ENCODE assay signal across 8 cellular contexts in the genomic region with DNA sequence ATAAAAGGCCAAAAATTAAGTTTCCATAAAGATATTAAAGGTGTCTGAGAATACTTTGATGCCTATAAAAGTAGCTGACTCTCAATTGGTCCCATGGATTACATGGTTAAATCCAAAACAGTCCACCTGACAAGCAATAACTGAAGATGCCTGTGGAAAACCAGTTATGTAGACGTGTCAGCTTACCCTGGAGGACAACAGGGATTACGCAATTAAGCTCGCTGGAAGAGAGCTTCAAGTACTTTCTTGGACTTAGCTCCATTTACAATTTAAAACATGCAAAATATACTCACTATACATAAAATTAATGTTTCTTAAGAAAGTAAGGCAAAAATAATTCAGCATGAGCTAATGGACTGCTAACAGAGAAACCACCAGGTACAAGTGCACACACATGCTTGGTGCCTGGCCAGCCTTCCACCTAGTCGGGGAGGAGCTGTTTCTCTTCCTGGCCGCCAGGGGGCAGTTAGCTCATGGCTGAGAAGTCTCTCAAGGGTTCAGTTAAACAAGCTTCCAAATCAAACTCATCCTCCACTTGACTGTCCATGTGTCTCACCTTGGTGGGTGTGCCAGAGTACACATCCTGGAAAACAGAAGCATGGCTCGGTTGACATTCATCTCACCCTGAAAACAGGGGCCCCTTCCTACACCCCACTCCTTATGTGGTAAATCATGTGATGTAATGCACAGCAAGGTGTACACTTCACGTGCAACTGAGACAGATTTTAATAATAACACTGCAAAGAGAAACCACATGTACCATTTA. TPM values are rescaled to one million over a fixed set of nuclear protein-coding genes. Genes with fewer than 3 reads are reported as not detected.
DNase-seq lines count a peak whose midpoint lies in the region; ATAC-seq, FAIRE-seq and TF ChIP-seq lines count a peak whose summit lies in the region.

No MANE protein-coding gene starts in this region.

- H3K9me3 ChIP-seq in adrenal gland (replicated peaks in 1 of 3) (no peaks in the 10 kb centered on the region), right cardiac atrium (ENCODE audit: control insufficient read depth, low read length) (no peaks in the 10 kb centered on the region), small intestine (ENCODE audit: control insufficient read depth, low read depth) (no peaks in the 10 kb centered on the region)

- no peak overlapping the region for H3K27ac ChIP-seq in adrenal gland
- peak overlapping the region; percentile 23 for H3K27ac ChIP-seq in right cardiac atrium (ENCODE audit: low read length)
- no peak overlapping the region for H3K27ac ChIP-seq in small intestine (ENCODE audit: low read depth in 1 of 2, low read length in 1 of 2)

- TF ChIP-seq CTCF in adrenal gland (IDR thresholded peaks at IDR 0.05): peak; percentile 83 to 93 (median 86)

- H3K4me1 ChIP-seq in adrenal gland (replicated peaks in 1 of 2) (no peaks in the 10 kb centered on the region), right cardiac atrium (ENCODE audit: control insufficient read depth, insufficient read depth, low read length) (no peaks in the 10 kb centered on the region), small intestine (ENCODE audit: control insufficient read depth in 2 of 2, insufficient read depth in 1 of 2, low read depth in 1 of 2, low read length in 1 of 2) (no peaks in the 10 kb centered on the region)

- H3K4me3 ChIP-seq in adrenal gland: no peak overlapping the region
- H3K4me3 ChIP-seq in right cardiac atrium (ENCODE audit: low read length): no peak overlapping the region
- H3K4me3 ChIP-seq in small intestine (ENCODE audit: low read depth in 1 of 2, low read length in 2 of 2): no peak overlapping the region

- WGBS in adrenal gland, 4 donors: 38 to 43% (median 42%) methylated on average over 7 of the region's 7 CpGs
- 43% methylated on average over 7 of the region's 7 CpGs for WGBS in right cardiac atrium
- WGBS in small intestine, 3 donors: 42 to 45% (median 43%) methylated on average over 7 of the region's 7 CpGs

- FAIRE-seq in H54 (lab: Jason Lieb, UNC): no peak
- no peak for FAIRE-seq in small intestine (lab: Jason Lieb, UNC)

- intact Hi-C loops in adrenal gland (cut with DNase I): loop anchor here (5.0 kb wide), 1 partner anchor 34 kb away; no protein-coding TSS in a partner anchor
- intact Hi-C loops in right cardiac atrium (cut with DNase I): loop anchor here in 3 of 4 donors (5.0 kb wide), 1 partner anchor 34 kb away; no protein-coding TSS in a partner anchor

- ATAC-seq in right cardiac atrium (peak; percentile 72 to 80), GM21526 (IDR thresholded peaks at IDR 0.05; ENCODE audit: low FRiP score, unreplicated experiment) (no peak)

- TF ChIP-seq POLR2A in H54 (IDR thresholded peaks at IDR 0.05; ENCODE audit: low read depth, low read length) (no peak), adrenal gland (IDR thresholded peaks at IDR 0.05) (no peak)

- H3K27me3 ChIP-seq in adrenal gland (no peaks in the 10 kb centered on the region), right cardiac atrium (ENCODE audit: control insufficient read depth, insufficient read depth) (no peaks in the 10 kb centered on the region), small intestine (ENCODE audit: control insufficient read depth in 2 of 2, insufficient read depth in 2 of 2, low read length in 2 of 2) (no peaks in the 10 kb centered on the region)

- peaks cover 0 to 72% of the 10 kb centered on the region in 2 donors for H3K36me3 ChIP-seq in adrenal gland (replicated peaks in 1 of 2)
- H3K36me3 ChIP-seq in small intestine (ENCODE audit: control insufficient read depth in 2 of 2, insufficient read depth in 2 of 2, low read length in 2 of 2): peaks cover 7 to 20% of the 10 kb centered on the region in 2 donors

- peak; percentile 81 for DNase-seq in D341Med (ENCODE audit: low spot score)
- DNase-seq in H54 (ENCODE audit: insufficient read length, low spot score): peak; percentile 36
- peak; percentile 15 for DNase-seq in NCI-H1417 treated with DMSO at 0.1 percent for 48 hours (lab: John Stamatoyannopoulos, UW)
- DNase-seq in T-helper 1 cell: peak; percentile 57 to 76 (median 69)
- peak; percentile 69 to 86 (median 76) for DNase-seq in adrenal gland
- DNase-seq in right cardiac atrium: peak; percentile 64 to 84 (median 81)
- peak; percentile 80 for DNase-seq in small intestine

RNA-seq across cellular contexts. Expression of gene FAM53A, which starts 9.2 kb away (rescaled TPM):
- total RNA-seq in adrenal gland: 1 to 10 TPM in 5 of 8 donors, under 1 TPM in 3; 0.56 to 6.2 (median 1.4) TPM
- polyA plus RNA-seq in adrenal gland: 1 to 10 TPM in 2 of 3 donors, under 1 TPM in 1; 0.44 to 2.2 (median 2.2) TPM
- total RNA-seq in right cardiac atrium: 1 to 10 TPM; 1.1 to 1.6 (median 1.1) TPM
- polyA plus RNA-seq in right cardiac atrium: 1.4 TPM
- 1 to 10 TPM in 1 of 3 donors, under 1 TPM in 1, not detected in 1; 0.27 to 1.1 TPM for polyA plus RNA-seq in small intestine

RNA-seq across cellular contexts. Expression of gene SLBP, which starts 18.8 kb away (rescaled TPM):
- total RNA-seq in adrenal gland (10 to 100 TPM; 29.2 to 53.2 (median 38.1) TPM), right cardiac atrium (10 to 100 TPM; 13.4 to 16.1 (median 14.8) TPM)
- polyA plus RNA-seq in adrenal gland (10 to 100 TPM; 19.0 to 81.0 (median 24.6) TPM), right cardiac atrium (12.2 TPM), small intestine (10 to 100 TPM; 25.5 to 28.2 (median 27.6) TPM)

RNA-seq across cellular contexts. Expression of gene TMEM129, which starts 27.8 kb away (rescaled TPM):
- total RNA-seq in adrenal gland (100 to 1,000 TPM in 1 of 8 donors, 10 to 100 TPM in 7; 29.0 to 119 (median 59.7) TPM), right cardiac atrium (10 to 100 TPM; 43.0 to 59.2 (median 48.0) TPM)
- polyA plus RNA-seq in adrenal gland (10 to 100 TPM; 14.9 to 45.0 (median 43.5) TPM), right cardiac atrium (59.1 TPM), small intestine (10 to 100 TPM; 18.6 to 47.2 (median 25.5) TPM)

RNA-seq across cellular contexts. Expression of gene TACC3, which starts 28.0 kb away (rescaled TPM):
- total RNA-seq in adrenal gland (10 to 100 TPM in 7 of 8 donors, 1 to 10 TPM in 1; 8.1 to 26.5 (median 11.4) TPM), right cardiac atrium (10 to 100 TPM in 1 of 4 donors, 1 to 10 TPM in 3; 4.1 to 10.8 (median 6.5) TPM)
- polyA plus RNA-seq in adrenal gland (10 to 100 TPM in 2 of 3 donors, 1 to 10 TPM in 1; 5.5 to 21.1 (median 19.7) TPM), right cardiac atrium (6.3 TPM), small intestine (10 to 100 TPM; 11.9 to 41.4 (median 12.7) TPM)

Comparison
In these comparisons a context has a peak if more than half of its experiments do, and no peak if none do; other contexts are left out.
1. DNase-seq: peak in every context shown above with its lines; median percentile 81 in D341Med; 81 in right cardiac atrium; 80 in small intestine; 76 in adrenal gland; 69 in T-helper 1 cell; 36 in H54; 15 in NCI-H1417 treated with DMSO at 0.1 percent for 48 hours.